ENCODE assay signal across 16 cellular contexts in genomic region chr22:46933040-46933439, GRCh38.
DNase-seq lines count a peak whose midpoint lies in the region; ATAC-seq, FAIRE-seq and TF ChIP-seq lines count a peak whose summit lies in the region.
"Had no signal": no experiment of that assay in that cellular context is flagged by ENCODE, and none has a peak within 500 bp of the region (broad histone marks: within the 10 kb centered on the region; RNA-seq: fewer than 3 reads in every experiment).

No MANE protein-coding gene starts in this region.

- no peak for FAIRE-seq in HepG2 (lab: Jason Lieb, UNC)
- FAIRE-seq: RCC 7860 had no signal

- no peak overlapping the region for H2AFZ ChIP-seq in HepG2 (ENCODE audit: low read length)
- H2AFZ ChIP-seq in hepatocyte = no peak overlapping the region
- H2AFZ ChIP-seq in GM23338 = no peak overlapping the region

- CTCF ChIA-PET in HepG2 (lab: Yijun Ruan, JAX; ENCODE audit: low intra/inter-chr PET ratio, low total read pairs) = no interaction called here
- CTCF ChIA-PET in activated B cell treated with CpG ODN at 0.5 μM for 24 hours (lab: Charles Lee) = no interaction called here

- no peak for TF ChIP-seq EP300 in HepG2 (IDR thresholded peaks at IDR 0.05; ENCODE audit: low read depth in 2 of 2, low read length in 2 of 2)
- no peak for TF ChIP-seq EP300 in HepG2 (CRISPR knock-in tag; IDR thresholded peaks at IDR 0.05; ENCODE audit: borderline replicate concordance)

- H3K4me1 Mint-ChIP-seq in activated B cell treated with CpG ODN at 0.5 μM for 24 hours (peaks cover 15% of the 10 kb centered on the region), GM23338 (peaks cover 25% of the 10 kb centered on the region)

- peak overlapping the region; percentile 95 for H3K27ac ChIP-seq in HepG2 (ENCODE audit: extremely low read length, insufficient read depth, low read length)
- no peak overlapping the region for H3K27ac ChIP-seq in right lobe of liver
- peak overlapping the region; percentile 98 for H3K27ac ChIP-seq in hepatocyte
- no peak overlapping the region for H3K27ac ChIP-seq in colonic mucosa
- H3K27ac ChIP-seq in GM23338 (ENCODE audit: low read depth) = no peak overlapping the region

- TF ChIP-seq POLR2A in HepG2 (IDR thresholded peaks at IDR 0.05; ENCODE audit: insufficient read depth in 1 of 2, low read depth in 2 of 2, low read length in 2 of 2) (no peak), right lobe of liver (IDR thresholded peaks at IDR 0.05) (no peak)

- H3K79me2 ChIP-seq in HepG2 (ENCODE audit: insufficient read depth, low read length) (peaks cover 2% of the 10 kb centered on the region), hepatocyte (peaks cover 3% of the 10 kb centered on the region), GM23338 (replicated peaks; ENCODE audit: insufficient read depth) (no peaks in the 10 kb centered on the region; the same call in 1 of the 2 replicates)

- H3K9me3 ChIP-seq in HepG2 (ENCODE audit: low read length) (no peaks in the 10 kb centered on the region), right lobe of liver (no peaks in the 10 kb centered on the region), hepatocyte (ENCODE audit: low read depth) (no peaks in the 10 kb centered on the region), colonic mucosa (no peaks in the 10 kb centered on the region)
- H3K9me3 ChIP-seq: HAP-1 had no signal

- DNase-seq in HepG2 (ENCODE audit: low spot score) (no peak), right lobe of liver (no peak), activated B cell treated with CpG ODN at 0.5 μM for 24 hours (no peak), hepatocyte (ENCODE audit: low spot score) (no peak), NCI-H82 (lab: John Stamatoyannopoulos, UW) (no peak), colonic mucosa (no peak), GM23338 (ENCODE audit: low spot score) (no peak)
- DNase-seq: CD8-positive, alpha-beta memory T cell; DMS 273 treated with DMSO at 0.1 percent for 48 hours; NCI-H1417 treated with DMSO at 0.1 percent for 48 hours; NCI-H2029 treated with DMSO at 0.1 percent for 48 hours; NCI-H510A; SHP77 treated with DMSO at 0.1 percent for 48 hours had no signal

- no peak overlapping the region for H3K4me3 Mint-ChIP-seq in activated B cell treated with CpG ODN at 0.5 μM for 24 hours
- H3K4me3 Mint-ChIP-seq in GM23338 = no peak overlapping the region
- H3K4me3 Mint-ChIP-seq: B cell; CD8-positive, alpha-beta memory T cell had no signal

- H3K27me3 Mint-ChIP-seq in activated B cell treated with CpG ODN at 0.5 μM for 24 hours (no peaks in the 10 kb centered on the region), GM23338 (ENCODE audit: insufficient read depth, low read depth, poor library complexity) (peaks cover 7% of the 10 kb centered on the region)
- H3K27me3 Mint-ChIP-seq: B cell; CD8-positive, alpha-beta memory T cell had no signal

- H3K36me3 ChIP-seq in HepG2 (replicated peaks in 1 of 2; ENCODE audit: control insufficient read depth in 1 of 2, insufficient read depth in 2 of 2, low read length in 2 of 2) (peaks cover 1 to 4% of the 10 kb centered on the region in 2 experiments; a peak in 2 of 5 replicates), right lobe of liver (peaks cover 0 to 4% (median 0%) of the 10 kb centered on the region in 4 donors), hepatocyte (replicated peaks; ENCODE audit: insufficient read depth, low read depth) (no peaks in the 10 kb centered on the region), colonic mucosa (no peaks in the 10 kb centered on the region), GM23338 (ENCODE audit: insufficient read depth) (no peaks in the 10 kb centered on the region)
- H3K36me3 ChIP-seq: HAP-1 had no signal

- H4K20me1 ChIP-seq in HepG2 (ENCODE audit: insufficient read depth, low read length) = no peaks in the 10 kb centered on the region
- no peaks in the 10 kb centered on the region for H4K20me1 ChIP-seq in hepatocyte (ENCODE audit: insufficient read depth, poor library complexity, severe bottlenecking)
- H4K20me1 ChIP-seq in GM23338 (replicated peaks; ENCODE audit: insufficient read depth) = no peaks in the 10 kb centered on the region; the same call in none of the 2 replicates

- H3K36me3 Mint-ChIP-seq in activated B cell treated with CpG ODN at 0.5 μM for 24 hours (ENCODE audit: low read depth) (peaks cover 74% of the 10 kb centered on the region), GM23338 (ENCODE audit: low read depth) (no peaks in the 10 kb centered on the region)

- no peaks in the 10 kb centered on the region for H3K9me3 Mint-ChIP-seq in activated B cell treated with CpG ODN at 0.5 μM for 24 hours
- H3K9me3 Mint-ChIP-seq in GM23338 = no peaks in the 10 kb centered on the region
- H3K9me3 Mint-ChIP-seq: CD8-positive, alpha-beta memory T cell had no signal

- H3K9ac ChIP-seq in HepG2 (ENCODE audit: insufficient read depth, low read depth, low read length) = no peak overlapping the region
- H3K9ac ChIP-seq in colonic mucosa (ENCODE audit: low read depth in 2 of 2, low read length in 2 of 2) = no peak overlapping the region

- ATAC-seq in HepG2 = no peak
- ATAC-seq in right lobe of liver = no peak
- no peak for ATAC-seq in activated B cell treated with CpG ODN at 0.5 μM for 24 hours (ENCODE audit: low read depth)
- ATAC-seq in GM23338 = no peak

- intact Hi-C loops in HepG2 (cut with micrococcal nuclease; ENCODE audit: unreplicated experiment) = no loop called here
- intact Hi-C loops in right lobe of liver (cut with DNase I) = loop anchor here in 1 of 2 donors (10.0 kb wide), 1 partner anchor 118 kb away; no protein-coding TSS in a partner anchor
- intact Hi-C loops in activated B cell treated with CpG ODN at 0.5 μM for 24 hours (cut with micrococcal nuclease) = no loop called here
- intact Hi-C loops in colonic mucosa (cut with DNase I) = no loop called here

- TF ChIP-seq RAD21 in HepG2 (CRISPR knock-in tag; IDR thresholded peaks at IDR 0.05) = no peak

- no peaks in the 10 kb centered on the region for H3K9me2 ChIP-seq in hepatocyte (replicated peaks; ENCODE audit: insufficient read depth)
- H3K9me2 ChIP-seq in GM23338 (ENCODE audit: insufficient read depth) = no peaks in the 10 kb centered on the region

- H3K27me3 ChIP-seq in HepG2 (ENCODE audit: control insufficient read depth in 1 of 2, insufficient read depth in 2 of 2, low read length in 2 of 2) (no peaks in the 10 kb centered on the region), right lobe of liver (no peaks in the 10 kb centered on the region), hepatocyte (no peaks in the 10 kb centered on the region), colonic mucosa (no peaks in the 10 kb centered on the region), GM23338 (ENCODE audit: insufficient read depth) (no peaks in the 10 kb centered on the region)

- peaks cover 62% of the 10 kb centered on the region for H3K4me1 ChIP-seq in HepG2 (ENCODE audit: insufficient read depth, low read length)
- H3K4me1 ChIP-seq in right lobe of liver = peaks cover 0 to 33% (median 10%) of the 10 kb centered on the region in 4 donors
- H3K4me1 ChIP-seq in hepatocyte (ENCODE audit: insufficient read depth) = peaks cover 36% of the 10 kb centered on the region
- H3K4me1 ChIP-seq in colonic mucosa = peaks cover 5% of the 10 kb centered on the region
- H3K4me1 ChIP-seq in GM23338 (ENCODE audit: insufficient read depth) = no peaks in the 10 kb centered on the region
- H3K4me1 ChIP-seq: HAP-1 had no signal

- no peaks in the 10 kb centered on the region for H3F3A ChIP-seq in GM23338 (replicated peaks; ENCODE audit: low read depth)

- peak overlapping the region; percentile 63 for H3K27ac Mint-ChIP-seq in activated B cell treated with CpG ODN at 0.5 μM for 24 hours
- no peak overlapping the region for H3K27ac Mint-ChIP-seq in GM23338
- H3K27ac Mint-ChIP-seq: B cell had no signal

- whole genome bisulfite sequencing in HepG2 (ENCODE audit: low lambda C conversion rate) = 100% methylated on average over 2 of the region's 3 CpGs
- 100% methylated on average over 1 of the region's 3 CpGs for WGBS in right lobe of liver (ENCODE audit: insufficient coverage, low coverage, low lambda C conversion rate, missing lambda C conversion rate)
- 93% methylated on average over 3 of the region's 3 CpGs for WGBS in hepatocyte (ENCODE audit: low lambda C conversion rate, missing lambda C conversion rate)

- no peak for TF ChIP-seq CTCF in HepG2 (CRISPR knock-in tag; IDR thresholded peaks at IDR 0.05)
- no peak for TF ChIP-seq CTCF in right lobe of liver (IDR thresholded peaks at IDR 0.05)
- TF ChIP-seq CTCF in activated B cell treated with CpG ODN at 0.5 μM for 24 hours (IDR thresholded peaks at IDR 0.05) = no peak
- TF ChIP-seq CTCF in hepatocyte (IDR thresholded peaks at IDR 0.05; ENCODE audit: poor library complexity) = no peak
- no peak for TF ChIP-seq CTCF in colonic mucosa (IDR thresholded peaks at IDR 0.05)
- TF ChIP-seq CTCF in GM23338 (conservative IDR thresholded peaks at IDR 0.05; ENCODE audit: low read depth in 2 of 2) = no peak

- POLR2A ChIA-PET in HepG2 (lab: Yijun Ruan, JAX) (no interaction called here), activated B cell treated with CpG ODN at 0.5 μM for 24 hours (lab: Charles Lee) (no interaction called here)

- no peak overlapping the region for H3K4me2 ChIP-seq in HepG2 (ENCODE audit: low read depth, low read length)
- H3K4me2 ChIP-seq in hepatocyte = no peak overlapping the region
- no peak overlapping the region for H3K4me2 ChIP-seq in GM23338

- BruUV-seq in HepG2 (replicated peaks; lab: Mats Ljungman, UMichigan) = no TSS peak

- H3K4me3 ChIP-seq in HepG2 (replicated peaks in 1 of 3; ENCODE audit: insufficient read depth in 1 of 3, low read depth in 2 of 3, low read length in 3 of 3) (no peak overlapping the region), right lobe of liver (no peak overlapping the region), hepatocyte (no peak overlapping the region), colonic mucosa (no peak overlapping the region), GM23338 (no peak overlapping the region)
- H3K4me3 ChIP-seq: HAP-1 had no signal

- in situ Hi-C loops in HepG2 (cut with HindIII; ENCODE audit: extremely low pct_ligation_motif_present, low pct_unique_long_range_greater_than_20kb) = no loop called here

TF ChIP-seq in HepG2, 621 proteins besides CTCF, POLR2A, EP300 and RAD21 (continues in another document):
- TF ChIP-seq ZNF441 (CRISPR knock-in tag; IDR thresholded peaks at IDR 0.05; ENCODE audit: borderline replicate concordance) (no peak), KLF6 (CRISPR knock-in tag; IDR thresholded peaks at IDR 0.05) (no peak), ZNF230 (CRISPR knock-in tag; IDR thresholded peaks at IDR 0.05) (no peak), ZNF44 (CRISPR knock-in tag; IDR thresholded peaks at IDR 0.05) (no peak), ZNF160 (CRISPR knock-in tag; IDR thresholded peaks at IDR 0.05) (no peak), THYN1 (CRISPR knock-in tag; IDR thresholded peaks at IDR 0.05; ENCODE audit: borderline replicate concordance, low read depth) (no peak)

TF ChIP-seq in GM23338, 12 proteins besides CTCF, POLR2A, EP300 and RAD21 (continues in another document):
- no peak for TF ChIP-seq CREB1 (CRISPR knock-in tag; IDR thresholded peaks at IDR 0.05; ENCODE audit: low read depth)
- no peak for TF ChIP-seq EZH2phosphoT487 (IDR thresholded peaks at IDR 0.05; ENCODE audit: unreplicated experiment)

Comparison
In these comparisons a context has a peak if more than half of its experiments do, and no peak if none do; other contexts are left out.
1. H3K27ac ChIP-seq: peak in HepG2 (single experiment) and hepatocyte (single experiment); none in right lobe of liver (0 of 3), colonic mucosa (single experiment) and GM23338 (single experiment).